In the genomic region with DNA sequence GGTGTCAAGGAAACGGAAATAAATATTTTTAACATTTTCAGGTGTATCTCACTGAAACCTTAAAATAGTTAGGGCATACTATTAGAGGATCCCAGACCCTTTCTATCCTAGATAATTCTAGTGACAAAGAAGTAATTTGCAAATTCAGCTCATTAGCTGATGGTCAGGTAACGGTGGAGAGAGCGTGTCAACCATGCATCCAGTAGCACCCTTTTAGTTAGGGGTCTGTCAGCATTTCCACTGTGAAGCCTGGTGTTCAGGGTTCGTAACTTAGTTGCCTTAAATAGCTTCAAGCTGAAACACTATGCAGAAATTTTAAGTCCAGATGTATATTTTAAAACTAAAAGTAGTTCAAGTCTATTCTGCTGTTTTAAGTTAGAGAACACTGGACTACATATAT, we compare ENCODE assay signal across 24 cellular contexts. TPM values are rescaled to one million over a fixed set of nuclear protein-coding genes. Genes with fewer than 3 reads are reported as not detected.
DNase-seq lines count a peak whose midpoint lies in the region; ATAC-seq, FAIRE-seq and TF ChIP-seq lines count a peak whose summit lies in the region.
"Had no signal": no experiment of that assay in that cellular context is flagged by ENCODE, and none has a peak within 500 bp of the region (broad histone marks: within the 10 kb centered on the region; RNA-seq: fewer than 3 reads in every experiment).

No MANE protein-coding gene starts in this region.

- H3K27me3 Mint-ChIP-seq in stimulated activated naive CD8-positive, alpha-beta T cell treated with anti-CD3 and anti-CD28 coated beads, Interleukin-15, Interleukin-2, amounts not matched to agents 100 ng/mL and 50 ng/mL, for 24 hours, result peaks cover 9% of the 10 kb centered on the region
- no peaks in the 10 kb centered on the region for H3K27me3 Mint-ChIP-seq in astrocyte (ENCODE audit: low read depth, unreplicated experiment)

- no peak for ATAC-seq in stimulated activated naive CD8-positive, alpha-beta T cell treated with anti-CD3 and anti-CD28 coated beads, Interleukin-15, Interleukin-2, amounts not matched to agents 100 U/mL and 50 U/mL, for 24 hours
- ATAC-seq in stimulated activated effector memory CD8-positive, alpha-beta T cell treated with anti-CD3 and anti-CD28 coated beads, Interleukin-12 subunit alpha, Interleukin-12 subunit beta, amount 100 ng/mL, for 72 hours, result no peak
- no peak for ATAC-seq in GM19397 (IDR thresholded peaks at IDR 0.05; ENCODE audit: unreplicated experiment)
- ATAC-seq: sciatic nerve had no signal

- peaks cover 69% of the 10 kb centered on the region for H3K4me1 Mint-ChIP-seq in stimulated activated naive CD8-positive, alpha-beta T cell treated with anti-CD3 and anti-CD28 coated beads, Interleukin-15, Interleukin-2, amounts not matched to agents 100 ng/mL and 50 ng/mL, for 24 hours (ENCODE audit: low read depth)
- peaks cover 29% of the 10 kb centered on the region for H3K4me1 Mint-ChIP-seq in astrocyte (ENCODE audit: low read depth, unreplicated experiment)
- H3K4me1 Mint-ChIP-seq in stimulated activated effector memory CD8-positive, alpha-beta T cell treated with anti-CD3 and anti-CD28 coated beads, Interleukin-12 subunit alpha, Interleukin-12 subunit beta, amount 100 ng/mL, for 72 hours, result peaks cover 44% of the 10 kb centered on the region

- H3K9me3 Mint-ChIP-seq in stimulated activated naive CD8-positive, alpha-beta T cell treated with anti-CD3 and anti-CD28 coated beads, Interleukin-15, Interleukin-2, amounts not matched to agents 100 ng/mL and 50 ng/mL, for 24 hours, result no peaks in the 10 kb centered on the region
- H3K9me3 Mint-ChIP-seq in astrocyte (ENCODE audit: unreplicated experiment), result no peaks in the 10 kb centered on the region
- H3K9me3 Mint-ChIP-seq in stimulated activated effector memory CD8-positive, alpha-beta T cell treated with anti-CD3 and anti-CD28 coated beads, Interleukin-12 subunit alpha, Interleukin-12 subunit beta, amount 100 ng/mL, for 72 hours, result no peaks in the 10 kb centered on the region
- H3K9me3 Mint-ChIP-seq: activated naive CD4-positive, alpha-beta T cell treated with anti-CD3 and anti-CD28 coated beads, Interleukin-2, amount 50 U/mL, for 24 hours; HFFc6 had no signal

- H3K9ac ChIP-seq in astrocyte (ENCODE audit: low read length), result no peak overlapping the region

- H3K36me3 ChIP-seq in astrocyte (ENCODE audit: insufficient read depth, low read length) (peaks cover 8% of the 10 kb centered on the region), hepatocyte (replicated peaks; ENCODE audit: insufficient read depth, low read depth) (no peaks in the 10 kb centered on the region)
- H3K36me3 ChIP-seq: ovary, stomach, upper lobe of left lung had no signal

- H3K27ac ChIP-seq in astrocyte (ENCODE audit: low read depth, low read length) (no peak overlapping the region), hepatocyte (no peak overlapping the region)
- H3K27ac ChIP-seq: ovary, upper lobe of left lung had no signal

- peaks cover 97% of the 10 kb centered on the region for H3K79me2 ChIP-seq in astrocyte (ENCODE audit: insufficient read depth, low read length)
- no peaks in the 10 kb centered on the region for H3K79me2 ChIP-seq in hepatocyte

- H3K9me3 ChIP-seq in astrocyte (ENCODE audit: insufficient read depth, low read depth, low read length), result no peaks in the 10 kb centered on the region
- H3K9me3 ChIP-seq in hepatocyte (ENCODE audit: low read depth), result no peaks in the 10 kb centered on the region
- H3K9me3 ChIP-seq: ovary, stomach, upper lobe of left lung had no signal

- H3K4me2 ChIP-seq in astrocyte (ENCODE audit: low read length), result no peak overlapping the region
- no peak overlapping the region for H3K4me2 ChIP-seq in hepatocyte

- no peaks in the 10 kb centered on the region for H4K20me1 ChIP-seq in astrocyte (ENCODE audit: insufficient read depth, low read length)
- H4K20me1 ChIP-seq in hepatocyte (ENCODE audit: insufficient read depth, poor library complexity, severe bottlenecking), result no peaks in the 10 kb centered on the region

- no peak for DNase-seq in stimulated activated naive CD8-positive, alpha-beta T cell treated with anti-CD3 and anti-CD28 coated beads, Interleukin-15, Interleukin-2, amounts not matched to agents 100 U/mL and 50 U/mL, for 24 hours
- DNase-seq in NB4 (ENCODE audit: low read depth) (peak; percentile 40), astrocyte (ENCODE audit: low read depth) (no peak), retina (no peak), hepatocyte (ENCODE audit: low spot score) (no peak)
- DNase-seq in stimulated activated effector memory CD8-positive, alpha-beta T cell treated with anti-CD3 and anti-CD28 coated beads, Interleukin-12 subunit alpha, Interleukin-12 subunit beta, amount 100 ng/mL, for 72 hours (ENCODE audit: low spot score in 2 of 2), result no peak
- DNase-seq: activated CD4-positive, CD25-positive, alpha-beta regulatory T cell treated with anti-CD3 and anti-CD28 coated beads, Interleukin-2, amount 50 U/mL, for 72 hours; cortex of kidney; HFFc6; hypothalamus; NCI-H1105 treated with DMSO at 0.1 percent for 48 hours; NCI-H524; ovary; Right ventricle myocardium superior; stomach; T-helper 9 cell; upper lobe of left lung had no signal

- no peak for TF ChIP-seq CTCF in NB4 (IDR thresholded peaks at IDR 0.05; ENCODE audit: low read depth, low read length)
- TF ChIP-seq CTCF in astrocyte (IDR thresholded peaks at IDR 0.05; ENCODE audit: insufficient read depth, low read depth, low read length), result no peak
- TF ChIP-seq CTCF in hepatocyte (IDR thresholded peaks at IDR 0.05; ENCODE audit: poor library complexity), result no peak

- H3K27ac Mint-ChIP-seq in stimulated activated naive CD8-positive, alpha-beta T cell treated with anti-CD3 and anti-CD28 coated beads, Interleukin-15, Interleukin-2, amounts not matched to agents 100 ng/mL and 50 ng/mL, for 24 hours, result no peak overlapping the region
- no peak overlapping the region for H3K27ac Mint-ChIP-seq in astrocyte (ENCODE audit: unreplicated experiment)
- H3K27ac Mint-ChIP-seq in stimulated activated effector memory CD8-positive, alpha-beta T cell treated with anti-CD3 and anti-CD28 coated beads, Interleukin-12 subunit alpha, Interleukin-12 subunit beta, amount 100 ng/mL, for 72 hours, result peak overlapping the region; percentile 99
- H3K27ac Mint-ChIP-seq: activated naive CD4-positive, alpha-beta T cell treated with anti-CD3 and anti-CD28 coated beads, Interleukin-2, amount 50 U/mL, for 24 hours; HFFc6 had no signal

- H3K27me3 ChIP-seq in astrocyte (ENCODE audit: insufficient read depth, low read length) (no peaks in the 10 kb centered on the region), hepatocyte (peaks cover 48% of the 10 kb centered on the region)
- H3K27me3 ChIP-seq: ovary had no signal

- TF ChIP-seq POLR2A in NB4 (IDR thresholded peaks at IDR 0.05; ENCODE audit: extremely low read depth, insufficient read length), result no peak

- H3K4me3 ChIP-seq in NB4 (ENCODE audit: low read depth, low read length), result peak overlapping the region; percentile 80
- no peak overlapping the region for H3K4me3 ChIP-seq in astrocyte (ENCODE audit: insufficient read depth, low read depth, low read length)
- H3K4me3 ChIP-seq in hepatocyte, result no peak overlapping the region
- H3K4me3 ChIP-seq: lung, ovary, stomach, upper lobe of left lung had no signal

- FAIRE-seq in astrocyte (lab: Jason Lieb, UNC), result no peak
- FAIRE-seq: GM18507, keratinocyte had no signal

- peaks cover 20% of the 10 kb centered on the region for H3K36me3 Mint-ChIP-seq in stimulated activated naive CD8-positive, alpha-beta T cell treated with anti-CD3 and anti-CD28 coated beads, Interleukin-15, Interleukin-2, amounts not matched to agents 100 ng/mL and 50 ng/mL, for 24 hours (ENCODE audit: low read depth)
- peaks cover 9% of the 10 kb centered on the region for H3K36me3 Mint-ChIP-seq in astrocyte (ENCODE audit: low read depth, unreplicated experiment)
- H3K36me3 Mint-ChIP-seq in stimulated activated effector memory CD8-positive, alpha-beta T cell treated with anti-CD3 and anti-CD28 coated beads, Interleukin-12 subunit alpha, Interleukin-12 subunit beta, amount 100 ng/mL, for 72 hours, result peaks cover 65% of the 10 kb centered on the region

- 78% methylated on average over 4 of the region's 4 CpGs for WGBS in hepatocyte (ENCODE audit: low lambda C conversion rate, missing lambda C conversion rate)

- H2AFZ ChIP-seq in astrocyte (ENCODE audit: low read depth, low read length) (no peak overlapping the region), hepatocyte (no peak overlapping the region)

- H3K4me1 ChIP-seq in astrocyte (ENCODE audit: insufficient read depth, low read length), result peaks cover 7% of the 10 kb centered on the region
- peaks cover 4% of the 10 kb centered on the region for H3K4me1 ChIP-seq in hepatocyte (ENCODE audit: insufficient read depth)

- H3K9me2 ChIP-seq in hepatocyte (replicated peaks; ENCODE audit: insufficient read depth), result no peaks in the 10 kb centered on the region

- peak overlapping the region; percentile 60 for H3K4me3 Mint-ChIP-seq in stimulated activated naive CD8-positive, alpha-beta T cell treated with anti-CD3 and anti-CD28 coated beads, Interleukin-15, Interleukin-2, amounts not matched to agents 100 ng/mL and 50 ng/mL, for 24 hours
- H3K4me3 Mint-ChIP-seq in astrocyte (ENCODE audit: unreplicated experiment), result peak overlapping the region; percentile 60
- peak overlapping the region; percentile 99 for H3K4me3 Mint-ChIP-seq in stimulated activated effector memory CD8-positive, alpha-beta T cell treated with anti-CD3 and anti-CD28 coated beads, Interleukin-12 subunit alpha, Interleukin-12 subunit beta, amount 100 ng/mL, for 72 hours
- H3K4me3 Mint-ChIP-seq: activated naive CD4-positive, alpha-beta T cell treated with anti-CD3 and anti-CD28 coated beads, Interleukin-2, amount 50 U/mL, for 24 hours; HFFc6 had no signal

RNA-seq across cellular contexts. Expression of a gene that starts 48.5 kb away (rescaled TPM):
- total RNA-seq in astrocyte, result 11.7 and 12.4 TPM in 2 replicates
- 6.8 and 9.1 TPM in 2 replicates for total RNA-seq in hepatocyte
- polyA plus RNA-seq in hepatocyte, result 7.7 and 8.9 TPM in 2 replicates
